ENCODE assay signal across 16 cellular contexts in the genomic region with DNA sequence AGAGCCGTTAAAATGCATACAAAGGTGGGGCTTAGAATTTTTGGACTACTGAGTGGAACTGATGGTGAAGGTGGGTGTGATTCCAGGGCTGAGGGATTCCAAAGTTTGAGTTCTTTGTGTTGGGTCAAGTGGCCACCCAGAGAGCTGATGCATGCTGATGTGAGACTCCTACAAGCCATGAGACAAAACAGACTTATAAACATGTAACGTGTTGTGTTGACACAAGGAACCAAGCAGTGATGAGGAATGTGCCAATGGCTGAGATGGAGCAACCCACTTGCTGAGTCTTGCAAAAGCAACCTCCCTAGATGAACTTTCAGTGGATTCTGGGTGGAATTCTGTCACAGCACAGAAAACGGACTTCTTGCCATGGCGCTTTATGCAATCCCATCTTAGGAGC.
"Had no signal": no experiment of that assay in that cellular context is flagged by ENCODE, and none has a peak within 500 bp of the region (broad histone marks: within the 10 kb centered on the region; RNA-seq: fewer than 3 reads in every experiment).

No MANE protein-coding gene starts in this region.

- H3K27ac ChIP-seq: dorsolateral prefrontal cortex, tibial artery, vagina had no signal

- H3K27me3 Mint-ChIP-seq: activated naive CD4-positive, alpha-beta T cell treated with anti-CD3 and anti-CD28 coated beads, Interleukin-2, amount 50 U/mL, for 24 hours had no signal

- H3K36me3 Mint-ChIP-seq: activated naive CD4-positive, alpha-beta T cell treated with anti-CD3 and anti-CD28 coated beads, Interleukin-2, amount 50 U/mL, for 24 hours; stimulated activated effector memory CD8-positive, alpha-beta T cell treated with anti-CD3 and anti-CD28 coated beads, Interleukin-12 subunit alpha, Interleukin-12 subunit beta, amount 100 ng/mL, for 72 hours had no signal

- H3K4me1 Mint-ChIP-seq: neural crest cell had no signal

- H3K36me3 ChIP-seq: tibial artery, vagina had no signal

- H3K27me3 ChIP-seq: vagina had no signal

- H3K4me3 Mint-ChIP-seq: activated naive CD4-positive, alpha-beta T cell treated with anti-CD3 and anti-CD28 coated beads, Interleukin-2, amount 50 U/mL, for 24 hours; activated T-cell treated with anti-CD3 and anti-CD28 coated beads, Interleukin-2, amount 50 U/mL, for 24 hours; neural crest cell; stimulated activated effector memory CD8-positive, alpha-beta T cell treated with anti-CD3 and anti-CD28 coated beads, Interleukin-12 subunit alpha, Interleukin-12 subunit beta, amount 100 ng/mL, for 72 hours had no signal

- DNase-seq: activated CD4-positive, alpha-beta T cell treated with anti-CD3 and anti-CD28 coated beads, Interleukin-2, amount 50 U/mL, for 4 hours; activated effector memory CD4-positive, alpha-beta T cell treated with Interleukin-2 at 50 U/mL for 16 hours; activated T-cell treated with anti-CD3 and anti-CD28 coated beads, Interleukin-2, amount 50 U/mL, for 24 hours; anterior cingulate cortex; dorsolateral prefrontal cortex; foreskin melanocyte; head of caudate nucleus; islet precursor cell; small intestine; tibial artery had no signal

- ATAC-seq: activated CD4-positive, CD25-positive, alpha-beta regulatory T cell treated with anti-CD3 and anti-CD28 coated beads, Interleukin-2, amount 50 U/mL, for 24 hours; left lobe of liver had no signal

- H3K9me3 Mint-ChIP-seq: activated naive CD4-positive, alpha-beta T cell treated with anti-CD3 and anti-CD28 coated beads, Interleukin-2, amount 50 U/mL, for 24 hours; activated T-cell treated with anti-CD3 and anti-CD28 coated beads, Interleukin-2, amount 50 U/mL, for 24 hours; neural crest cell; stimulated activated effector memory CD8-positive, alpha-beta T cell treated with anti-CD3 and anti-CD28 coated beads, Interleukin-12 subunit alpha, Interleukin-12 subunit beta, amount 100 ng/mL, for 72 hours had no signal

- H3K4me3 ChIP-seq: dorsolateral prefrontal cortex, tibial artery, vagina had no signal

- H3K27ac Mint-ChIP-seq: activated T-cell treated with anti-CD3 and anti-CD28 coated beads, Interleukin-2, amount 50 U/mL, for 24 hours; stimulated activated effector memory CD8-positive, alpha-beta T cell treated with anti-CD3 and anti-CD28 coated beads, Interleukin-12 subunit alpha, Interleukin-12 subunit beta, amount 100 ng/mL, for 72 hours had no signal

- H3K9me3 ChIP-seq: tibial artery, vagina had no signal
